ENCODE assay signal across 22 cellular contexts in the genomic region with DNA sequence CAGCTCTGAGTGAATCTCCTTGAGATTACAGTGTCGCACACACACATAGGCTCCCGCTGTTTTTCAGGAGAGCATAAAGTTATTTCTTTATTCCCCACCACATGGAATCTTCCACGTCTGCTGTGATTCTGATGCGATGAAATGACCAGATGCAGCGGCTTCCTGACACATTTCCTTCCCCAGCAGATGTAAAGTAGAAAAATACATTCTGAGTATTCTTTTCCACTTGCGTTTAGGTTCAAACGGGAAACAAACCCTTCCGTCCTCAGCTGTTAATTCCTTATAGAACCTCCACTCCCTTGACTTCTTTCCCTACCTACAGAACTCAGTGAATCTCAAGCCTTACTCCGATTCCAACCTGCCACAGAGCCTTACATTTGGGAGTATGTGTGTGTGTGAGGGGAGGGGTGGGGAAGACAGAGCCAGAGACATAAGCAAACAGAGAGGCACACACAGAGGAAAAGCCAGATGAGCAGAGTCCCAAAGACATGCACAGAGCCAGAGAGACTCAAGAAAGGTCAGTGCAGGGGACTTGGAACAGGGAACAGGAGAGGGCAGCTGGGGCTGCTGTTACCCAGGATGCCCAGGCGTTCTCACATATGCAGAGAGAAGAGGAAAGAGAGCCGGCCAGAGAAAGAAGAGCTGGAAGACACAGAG.
"Had no signal": no experiment of that assay in that cellular context is flagged by ENCODE, and none has a peak within 500 bp of the region (broad histone marks: within the 10 kb centered on the region; RNA-seq: fewer than 3 reads in every experiment).

No MANE protein-coding gene starts in this region.

- H3K27ac Mint-ChIP-seq: activated B cell treated with CpG ODN at 0.5 μM for 24 hours; activated CD4-positive, alpha-beta memory T cell treated with anti-CD3 and anti-CD28 coated beads, Interleukin-2, amount 10 ng/mL, durations not matched to agents 7 days and 5 days; activated T-cell treated with anti-CD3 and anti-CD28 coated beads, Interleukin-2, amount 50 U/mL, for 24 hours; naive thymus-derived CD4-positive, alpha-beta T cell; stimulated activated memory B cell treated with anti-CD40 and anti-IgM and Interleukin-4, amounts not matched to agents 10 μg/mL and 1 μg/mL and 100 μg/mL, for 72 hours had no signal

- H3K4me3 Mint-ChIP-seq: activated B cell treated with CpG ODN at 0.5 μM for 24 hours; activated CD4-positive, alpha-beta memory T cell treated with anti-CD3 and anti-CD28 coated beads, Interleukin-2, amount 10 ng/mL, durations not matched to agents 7 days and 5 days; activated T-cell treated with anti-CD3 and anti-CD28 coated beads, Interleukin-2, amount 50 U/mL, for 24 hours; naive thymus-derived CD4-positive, alpha-beta T cell; stimulated activated memory B cell treated with anti-CD40 and anti-IgM and Interleukin-4, amounts not matched to agents 10 μg/mL and 1 μg/mL and 100 μg/mL, for 72 hours had no signal

- H3K36me3 ChIP-seq: neutrophil had no signal

- DNase-seq: activated B cell treated with CpG ODN at 0.5 μM for 24 hours; activated CD4-positive, alpha-beta memory T cell treated with anti-CD3 and anti-CD28 coated beads, Interleukin-2, amount 10 ng/mL, durations not matched to agents 7 days and 5 days; activated CD4-positive, alpha-beta T cell treated with anti-CD3 and anti-CD28 coated beads for 4 hours; activated effector memory CD4-positive, alpha-beta T cell treated with Interleukin-2 at 50 U/mL for 16 hours; activated naive CD4-positive, alpha-beta T cell treated with anti-CD3 and anti-CD28 coated beads, Interleukin-2, amount 50 U/mL, for 16 hours; activated T-cell treated with anti-CD3 and anti-CD28 coated beads, Interleukin-2, amount 50 U/mL, for 24 hours; cerebellar nuclear complex; cortex of kidney; effector CD8-positive, alpha-beta T cell; kidney; left lung; mesenchymal stem cell; naive thymus-derived CD4-positive, alpha-beta T cell; pancreas; spleen; stimulated activated CD4-positive, alpha-beta T cell treated with anti-CD3 and anti-CD28 coated beads, Interleukin-4, amount 100 ng/mL, for 4 hours; T-helper 2 cell; upper lobe of left lung had no signal

- H3K9me3 ChIP-seq: ascending aorta, left lung, neutrophil, pancreas, spleen, thoracic aorta, upper lobe of left lung had no signal

- H3K4me3 ChIP-seq: ascending aorta, left lung, pancreas, spleen, thoracic aorta, upper lobe of left lung had no signal

- H3K4me1 Mint-ChIP-seq: activated B cell treated with CpG ODN at 0.5 μM for 24 hours; stimulated activated memory B cell treated with anti-CD40 and anti-IgM and Interleukin-4, amounts not matched to agents 10 μg/mL and 1 μg/mL and 100 μg/mL, for 72 hours had no signal

- H3K4me1 ChIP-seq: ascending aorta, left lung, pancreas, spleen, upper lobe of left lung had no signal

- H3K27me3 ChIP-seq: ascending aorta, left lung, neutrophil, pancreas, spleen, upper lobe of left lung had no signal

- H3K27me3 Mint-ChIP-seq: activated B cell treated with CpG ODN at 0.5 μM for 24 hours; activated CD4-positive, alpha-beta memory T cell treated with anti-CD3 and anti-CD28 coated beads, Interleukin-2, amount 10 ng/mL, durations not matched to agents 7 days and 5 days; activated T-cell treated with anti-CD3 and anti-CD28 coated beads, Interleukin-2, amount 50 U/mL, for 24 hours; naive thymus-derived CD4-positive, alpha-beta T cell; stimulated activated memory B cell treated with anti-CD40 and anti-IgM and Interleukin-4, amounts not matched to agents 10 μg/mL and 1 μg/mL and 100 μg/mL, for 72 hours had no signal

- ATAC-seq: naive thymus-derived CD4-positive, alpha-beta T cell; stimulated activated memory B cell treated with anti-CD40 and anti-IgM and Interleukin-4, amounts not matched to agents 10 μg/mL and 1 μg/mL and 100 μg/mL, for 72 hours had no signal

- H3K9me3 Mint-ChIP-seq: activated CD4-positive, alpha-beta memory T cell treated with anti-CD3 and anti-CD28 coated beads, Interleukin-2, amount 10 ng/mL, durations not matched to agents 7 days and 5 days; activated T-cell treated with anti-CD3 and anti-CD28 coated beads, Interleukin-2, amount 50 U/mL, for 24 hours had no signal

- H3K27ac ChIP-seq: ascending aorta, left lung, neutrophil, pancreas, spleen, thoracic aorta, upper lobe of left lung had no signal
